23 cellular contexts compared by ENCODE assay signal in genomic region chr14:21694425-21694824, GRCh38.
"Had no signal": no experiment of that assay in that cellular context is flagged by ENCODE, and none has a peak within 500 bp of the region (broad histone marks: within the 10 kb centered on the region; RNA-seq: fewer than 3 reads in every experiment).

No MANE protein-coding gene starts in this region.

- H3K9me3 ChIP-seq: esophagus muscularis mucosa, heart left ventricle, left lung, lower lobe of right lung, mucosa of descending colon had no signal

- DNase-seq: dermis blood vessel endothelial cell; dorsolateral prefrontal cortex; effector CD4-positive, alpha-beta T cell; effector memory CD4-positive, alpha-beta T cell; foreskin keratinocyte; heart left ventricle; hypothalamus; immature natural killer cell; islet precursor cell; kidney; kidney glomerular epithelial cell; left colon; left lung; left ventricle myocardium superior; lower lobe of right lung; mesenchymal stem cell; mucosa of descending colon; naive B cell; naive thymus-derived CD8-positive, alpha-beta T cell had no signal

- H3K27ac ChIP-seq: coronary artery, dorsolateral prefrontal cortex, esophagus muscularis mucosa, foreskin keratinocyte, gastroesophageal sphincter, heart left ventricle, hepatocyte, left lung, lower lobe of right lung had no signal

- H3K36me3 ChIP-seq: esophagus muscularis mucosa, gastroesophageal sphincter, heart left ventricle, left lung, lower lobe of right lung had no signal

- ATAC-seq: foreskin keratinocyte; gastroesophageal sphincter; heart left ventricle; left colon; left lung; left ventricle myocardium superior; lower lobe of right lung; mucosa of descending colon; naive thymus-derived CD8-positive, alpha-beta T cell had no signal

- H3K4me1 ChIP-seq: esophagus muscularis mucosa, foreskin keratinocyte, gastroesophageal sphincter, heart left ventricle, left lung, lower lobe of right lung had no signal

- H3K4me3 ChIP-seq: coronary artery, dorsolateral prefrontal cortex, esophagus muscularis mucosa, gastroesophageal sphincter, heart left ventricle, hepatocyte, left lung, lower lobe of right lung, mucosa of descending colon had no signal
